1 cellular context compared by ENCODE assay signal in the genomic region with DNA sequence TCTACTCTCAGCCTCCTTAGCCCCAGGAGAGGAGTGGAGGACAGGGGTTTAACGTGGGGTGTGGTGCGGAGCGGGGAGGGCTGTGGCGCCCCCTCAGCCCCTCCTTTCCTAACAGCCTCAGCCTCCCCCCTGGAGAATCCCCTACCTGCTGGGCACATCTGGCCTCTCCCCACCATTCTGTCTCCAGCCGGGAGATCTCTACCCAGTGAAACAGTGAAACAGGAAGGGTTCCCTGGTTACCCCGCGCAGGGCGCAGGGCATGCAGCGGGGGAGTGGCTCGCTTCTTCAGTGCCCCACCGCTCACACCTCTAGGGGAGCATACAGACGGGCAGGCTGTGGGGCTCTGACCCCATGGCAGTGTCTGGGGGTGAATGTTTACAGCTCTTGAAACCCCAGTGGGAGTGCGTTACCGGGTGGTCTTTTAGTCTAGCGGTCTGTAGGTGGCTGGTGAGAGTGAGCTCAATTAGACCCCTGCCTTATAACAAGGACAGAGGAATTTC.
TF ChIP-seq lines count a peak whose summit lies in the region.

No MANE protein-coding gene starts in this region.

TF ChIP-seq in K562, 482 proteins besides CTCF, POLR2A, EP300 and RAD21 (continued from another document):
- TF ChIP-seq, protein P1, sequence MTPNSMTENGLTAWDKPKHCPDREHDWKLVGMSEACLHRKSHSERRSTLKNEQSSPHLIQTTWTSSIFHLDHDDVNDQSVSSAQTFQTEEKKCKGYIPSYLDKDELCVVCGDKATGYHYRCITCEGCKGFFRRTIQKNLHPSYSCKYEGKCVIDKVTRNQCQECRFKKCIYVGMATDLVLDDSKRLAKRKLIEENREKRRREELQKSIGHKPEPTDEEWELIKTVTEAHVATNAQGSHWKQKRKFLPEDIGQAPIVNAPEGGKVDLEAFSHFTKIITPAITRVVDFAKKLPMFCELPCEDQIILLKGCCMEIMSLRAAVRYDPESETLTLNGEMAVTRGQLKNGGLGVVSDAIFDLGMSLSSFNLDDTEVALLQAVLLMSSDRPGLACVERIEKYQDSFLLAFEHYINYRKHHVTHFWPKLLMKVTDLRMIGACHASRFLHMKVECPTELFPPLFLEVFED (CRISPR knock-in tag; conservative IDR thresholded peaks at IDR 0.05): peak; percentile 35; the same call in 1 of the 2 replicates
- TF ChIP-seq CHD4 (IDR thresholded peaks at IDR 0.05; ENCODE audit: insufficient read depth, insufficient replicate concordance, low read depth, low read length, poor library complexity, severe bottlenecking) (peak; percentile 23), SMAD3 (CRISPR knock-in tag; conservative IDR thresholded peaks at IDR 0.05) (peak; percentile 65), ZNF324 (CRISPR knock-in tag; IDR thresholded peaks at IDR 0.05) (peak; percentile 53; the same call in 1 of the 2 replicates), SMAD1 (IDR thresholded peaks at IDR 0.05; ENCODE audit: low read depth, low read length, partially characterized antibody) (no peak), ZNF76 (CRISPR knock-in tag; IDR thresholded peaks at IDR 0.05; ENCODE audit: borderline replicate concordance) (peak; percentile 74; the same call in 1 of the 2 replicates), ZNF408 (CRISPR knock-in tag; IDR thresholded peaks at IDR 0.05; ENCODE audit: low read depth) (no peak), NFXL1 (CRISPR knock-in tag; IDR thresholded peaks at IDR 0.05) (0 out of 2 replicates have a peak, but pooled peaks have one; percentile 69), ZSCAN32 (CRISPR knock-in tag; IDR thresholded peaks at IDR 0.05) (peak; percentile 64)
- TF ChIP-seq, protein P2, sequence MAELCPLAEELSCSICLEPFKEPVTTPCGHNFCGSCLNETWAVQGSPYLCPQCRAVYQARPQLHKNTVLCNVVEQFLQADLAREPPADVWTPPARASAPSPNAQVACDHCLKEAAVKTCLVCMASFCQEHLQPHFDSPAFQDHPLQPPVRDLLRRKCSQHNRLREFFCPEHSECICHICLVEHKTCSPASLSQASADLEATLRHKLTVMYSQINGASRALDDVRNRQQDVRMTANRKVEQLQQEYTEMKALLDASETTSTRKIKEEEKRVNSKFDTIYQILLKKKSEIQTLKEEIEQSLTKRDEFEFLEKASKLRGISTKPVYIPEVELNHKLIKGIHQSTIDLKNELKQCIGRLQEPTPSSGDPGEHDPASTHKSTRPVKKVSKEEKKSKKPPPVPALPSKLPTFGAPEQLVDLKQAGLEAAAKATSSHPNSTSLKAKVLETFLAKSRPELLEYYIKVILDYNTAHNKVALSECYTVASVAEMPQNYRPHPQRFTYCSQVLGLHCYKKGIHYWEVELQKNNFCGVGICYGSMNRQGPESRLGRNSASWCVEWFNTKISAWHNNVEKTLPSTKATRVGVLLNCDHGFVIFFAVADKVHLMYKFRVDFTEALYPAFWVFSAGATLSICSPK (IDR thresholded peaks at IDR 0.05; ENCODE audit: borderline replicate concordance): no peak
